Comparison of ENCODE assay signal across 1 cellular context in the genomic region with DNA sequence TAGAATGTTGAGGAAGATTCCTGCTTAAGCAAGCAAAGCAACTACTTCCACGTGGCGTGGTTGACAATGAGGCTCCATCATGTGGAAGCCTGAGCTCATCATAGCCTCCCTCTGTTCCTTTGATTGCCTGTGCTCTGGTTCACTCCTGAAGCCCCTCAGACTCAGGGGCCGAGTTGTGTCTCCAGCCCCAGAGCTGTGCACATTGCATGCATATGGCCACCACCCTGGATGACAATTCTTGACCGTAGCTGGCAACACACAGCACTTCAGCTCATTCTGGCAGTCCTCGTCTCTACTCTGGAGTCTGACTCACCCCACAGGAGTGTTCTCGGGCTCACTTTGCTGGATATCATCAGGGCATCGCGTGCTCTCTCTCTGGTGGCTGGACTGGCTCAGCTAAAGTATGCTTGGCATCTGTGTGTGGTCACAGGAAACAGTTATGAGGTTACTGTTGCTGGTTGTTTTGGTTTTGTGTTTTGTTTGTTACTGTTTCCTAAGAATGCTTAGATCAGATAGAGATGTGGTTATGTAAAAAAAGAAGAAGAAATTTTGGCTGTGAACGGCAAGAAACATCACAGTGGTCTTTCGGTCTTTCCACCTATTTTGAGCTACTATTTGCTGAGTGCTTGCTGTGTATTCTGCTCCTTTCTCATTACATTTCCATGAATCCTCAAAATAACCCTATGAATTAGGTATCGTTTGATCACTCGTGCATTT.
TF ChIP-seq lines count a peak whose summit lies in the region.

No MANE protein-coding gene starts in this region.

TF ChIP-seq in GM23338, 12 proteins besides CTCF, POLR2A, EP300 and RAD21 (continued from another document):
- TF ChIP-seq, protein P1, sequence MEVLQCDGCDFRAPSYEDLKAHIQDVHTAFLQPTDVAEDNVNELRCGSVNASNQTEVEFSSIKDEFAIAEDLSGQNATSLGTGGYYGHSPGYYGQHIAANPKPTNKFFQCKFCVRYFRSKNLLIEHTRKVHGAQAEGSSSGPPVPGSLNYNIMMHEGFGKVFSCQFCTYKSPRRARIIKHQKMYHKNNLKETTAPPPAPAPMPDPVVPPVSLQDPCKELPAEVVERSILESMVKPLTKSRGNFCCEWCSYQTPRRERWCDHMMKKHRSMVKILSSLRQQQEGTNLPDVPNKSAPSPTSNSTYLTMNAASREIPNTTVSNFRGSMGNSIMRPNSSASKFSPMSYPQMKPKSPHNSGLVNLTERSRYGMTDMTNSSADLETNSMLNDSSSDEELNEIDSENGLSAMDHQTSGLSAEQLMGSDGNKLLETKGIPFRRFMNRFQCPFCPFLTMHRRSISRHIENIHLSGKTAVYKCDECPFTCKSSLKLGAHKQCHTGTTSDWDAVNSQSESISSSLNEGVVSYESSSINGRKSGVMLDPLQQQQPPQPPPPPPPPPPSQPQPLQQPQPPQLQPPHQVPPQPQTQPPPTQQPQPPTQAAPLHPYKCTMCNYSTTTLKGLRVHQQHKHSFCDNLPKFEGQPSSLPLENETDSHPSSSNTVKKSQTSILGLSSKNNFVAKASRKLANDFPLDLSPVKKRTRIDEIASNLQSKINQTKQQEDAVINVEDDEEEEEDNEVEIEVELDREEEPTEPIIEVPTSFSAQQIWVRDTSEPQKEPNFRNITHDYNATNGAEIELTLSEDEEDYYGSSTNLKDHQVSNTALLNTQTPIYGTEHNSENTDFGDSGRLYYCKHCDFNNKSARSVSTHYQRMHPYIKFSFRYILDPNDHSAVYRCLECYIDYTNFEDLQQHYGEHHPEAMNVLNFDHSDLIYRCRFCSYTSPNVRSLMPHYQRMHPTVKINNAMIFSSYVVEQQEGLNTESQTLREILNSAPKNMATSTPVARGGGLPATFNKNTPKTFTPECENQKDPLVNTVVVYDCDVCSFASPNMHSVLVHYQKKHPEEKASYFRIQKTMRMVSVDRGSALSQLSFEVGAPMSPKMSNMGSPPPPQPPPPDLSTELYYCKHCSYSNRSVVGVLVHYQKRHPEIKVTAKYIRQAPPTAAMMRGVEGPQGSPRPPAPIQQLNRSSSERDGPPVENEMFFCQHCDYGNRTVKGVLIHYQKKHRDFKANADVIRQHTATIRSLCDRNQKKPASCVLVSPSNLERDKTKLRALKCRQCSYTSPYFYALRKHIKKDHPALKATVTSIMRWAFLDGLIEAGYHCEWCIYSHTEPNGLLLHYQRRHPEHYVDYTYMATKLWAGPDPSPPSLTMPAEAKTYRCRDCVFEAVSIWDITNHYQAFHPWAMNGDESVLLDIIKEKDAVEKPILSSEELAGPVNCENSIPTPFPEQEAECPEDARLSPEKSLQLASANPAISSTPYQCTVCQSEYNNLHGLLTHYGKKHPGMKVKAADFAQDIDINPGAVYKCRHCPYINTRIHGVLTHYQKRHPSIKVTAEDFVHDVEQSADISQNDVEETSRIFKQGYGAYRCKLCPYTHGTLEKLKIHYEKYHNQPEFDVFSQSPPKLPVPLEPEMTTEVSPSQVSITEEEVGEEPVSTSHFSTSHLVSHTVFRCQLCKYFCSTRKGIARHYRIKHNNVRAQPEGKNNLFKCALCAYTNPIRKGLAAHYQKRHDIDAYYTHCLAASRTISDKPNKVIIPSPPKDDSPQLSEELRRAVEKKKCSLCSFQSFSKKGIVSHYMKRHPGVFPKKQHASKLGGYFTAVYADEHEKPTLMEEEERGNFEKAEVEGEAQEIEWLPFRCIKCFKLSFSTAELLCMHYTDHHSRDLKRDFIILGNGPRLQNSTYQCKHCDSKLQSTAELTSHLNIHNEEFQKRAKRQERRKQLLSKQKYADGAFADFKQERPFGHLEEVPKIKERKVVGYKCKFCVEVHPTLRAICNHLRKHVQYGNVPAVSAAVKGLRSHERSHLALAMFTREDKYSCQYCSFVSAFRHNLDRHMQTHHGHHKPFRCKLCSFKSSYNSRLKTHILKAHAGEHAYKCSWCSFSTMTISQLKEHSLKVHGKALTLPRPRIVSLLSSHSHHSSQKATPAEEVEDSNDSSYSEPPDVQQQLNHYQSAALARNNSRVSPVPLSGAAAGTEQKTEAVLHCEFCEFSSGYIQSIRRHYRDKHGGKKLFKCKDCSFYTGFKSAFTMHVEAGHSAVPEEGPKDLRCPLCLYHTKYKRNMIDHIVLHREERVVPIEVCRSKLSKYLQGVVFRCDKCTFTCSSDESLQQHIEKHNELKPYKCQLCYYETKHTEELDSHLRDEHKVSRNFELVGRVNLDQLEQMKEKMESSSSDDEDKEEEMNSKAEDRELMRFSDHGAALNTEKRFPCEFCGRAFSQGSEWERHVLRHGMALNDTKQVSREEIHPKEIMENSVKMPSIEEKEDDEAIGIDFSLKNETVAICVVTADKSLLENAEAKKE (CRISPR knock-in tag; IDR thresholded peaks at IDR 0.05): no peak
